ENCODE assay signal across 9 cellular contexts in genomic region chr1:176515310-176515709, GRCh38. TPM values are rescaled to one million over a fixed set of nuclear protein-coding genes. Genes with fewer than 3 reads are reported as not detected.
A peak's percentile ranks its signal among the peaks of the same experiment; 100 is the strongest.
DNase-seq lines count a peak whose midpoint lies in the region; TF ChIP-seq lines count a peak whose summit lies in the region.
"Had no signal": no experiment of that assay in that cellular context is flagged by ENCODE, and none has a peak within 500 bp of the region (broad histone marks: within the 10 kb centered on the region; RNA-seq: fewer than 3 reads in every experiment).

No MANE protein-coding gene starts in this region.

- H3K36me3 ChIP-seq in mesodermal cell (ENCODE audit: control insufficient read depth, insufficient read depth, low read length) (no peaks in the 10 kb centered on the region), ascending aorta (no peaks in the 10 kb centered on the region)

- TF ChIP-seq CTCF in ascending aorta (IDR thresholded peaks at IDR 0.05), result no peak

- DNase-seq in EL (peak; percentile 36), NCI-H1694 (lab: John Stamatoyannopoulos, UW) (peak; percentile 7), astrocyte of the hippocampus (ENCODE audit: low read depth, low spot score) (peak; percentile 88), SIG-M5 (lab: John Stamatoyannopoulos, UW) (no peak), NAMALWA (ENCODE audit: low spot score) (no peak), ascending aorta (ENCODE audit: low spot score in 2 of 2) (no peak), DMS114 treated with DMSO at 0.1 percent for 48 hours (lab: John Stamatoyannopoulos, UW; ENCODE audit: unreplicated experiment) (no peak)
- DNase-seq: activated CD4-positive, alpha-beta memory T cell treated with anti-CD3 and anti-CD28 coated beads, Interleukin-2, amount 10 ng/mL, durations not matched to agents 7 days and 5 days had no signal

- 81% methylated on average over 3 of the region's 3 CpGs for WGBS in mesodermal cell (ENCODE audit: insufficient coverage in 2 of 2), 2 experiments

- H3K9me3 ChIP-seq in mesodermal cell (ENCODE audit: control insufficient read depth, low read length) (no peaks in the 10 kb centered on the region), ascending aorta (no peaks in the 10 kb centered on the region)

- H3K27me3 ChIP-seq in ascending aorta, result no peaks in the 10 kb centered on the region

- intact Hi-C loops in ascending aorta (cut with DNase I), result no loop called here

- H3K4me1 ChIP-seq in mesodermal cell (ENCODE audit: control insufficient read depth, insufficient read depth, low read length, poor library complexity, severe bottlenecking) (peaks cover 9% of the 10 kb centered on the region), ascending aorta (no peaks in the 10 kb centered on the region)

- H3K27ac ChIP-seq in mesodermal cell (ENCODE audit: low read depth, low read length, severe bottlenecking), result peak overlapping the region; percentile 11
- H3K27ac ChIP-seq in ascending aorta, result no peak overlapping the region

- H3K4me3 ChIP-seq in mesodermal cell (ENCODE audit: extremely low read depth, insufficient read depth, low read length, poor library complexity, severe bottlenecking), result no peak overlapping the region
- H3K4me3 ChIP-seq in ascending aorta, result no peak overlapping the region

RNA-seq across cellular contexts. Expression of gene PAPPA2, which starts 52.3 kb away (rescaled TPM):
- 1.5 TPM for polyA plus RNA-seq in mesodermal cell (2013, experiment 1 of 2)
- polyA plus RNA-seq in mesodermal cell (2013, experiment 2 of 2), result 2.5 TPM
- 2.9 TPM for total RNA-seq in ascending aorta

Comparison
In these comparisons a context has a peak if more than half of its experiments do, and no peak if none do; other contexts are left out.
1. DNase-seq: peak in EL (single experiment), NCI-H1694 (single experiment) and astrocyte of the hippocampus (single experiment); none in SIG-M5 (single experiment), NAMALWA (single experiment), ascending aorta (0 of 2) and DMS114 treated with DMSO at 0.1 percent for 48 hours (single experiment).